In the genomic region with DNA sequence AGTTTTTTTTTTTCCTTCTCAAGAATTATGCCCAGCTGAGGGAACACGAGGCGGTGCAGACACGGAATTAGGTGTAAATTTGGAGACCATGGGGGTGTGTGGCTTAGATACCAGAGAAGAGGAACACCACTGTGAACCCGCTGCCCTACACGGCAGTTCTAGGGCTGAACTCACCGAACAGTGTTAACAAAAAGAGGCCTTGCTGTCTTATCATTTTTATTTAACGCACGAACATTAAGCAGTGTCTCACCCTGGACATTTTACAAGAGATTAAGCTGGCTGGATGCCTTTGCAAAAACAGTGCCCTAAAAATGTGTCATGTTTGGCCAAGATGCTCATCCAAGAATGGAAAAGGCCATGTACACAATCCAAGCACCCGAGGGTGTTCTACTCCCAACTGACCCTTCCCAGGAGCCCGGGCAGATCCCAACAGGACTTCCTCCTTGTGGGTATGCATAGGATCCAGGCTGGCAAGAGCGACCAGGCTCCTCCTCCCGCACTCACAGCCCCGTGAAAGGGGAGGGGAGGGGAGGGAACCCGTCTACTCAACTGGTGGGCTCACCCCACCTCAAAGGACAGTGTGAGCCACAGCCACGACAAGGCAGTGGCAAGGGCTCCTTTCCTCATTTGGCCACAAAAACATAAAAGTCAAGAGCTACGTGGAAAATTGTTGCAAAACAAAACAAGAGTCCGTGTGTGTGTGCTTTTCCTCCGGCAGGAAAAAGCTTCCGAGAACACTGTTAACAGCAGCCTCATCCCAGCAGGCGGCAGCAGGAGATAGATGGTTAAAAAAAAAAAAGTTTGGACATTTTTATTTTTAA, we compare ENCODE assay signal across 1 cellular context.
TF ChIP-seq lines count a peak whose summit lies in the region.

No MANE protein-coding gene starts in this region.

TF ChIP-seq in liver, 16 proteins besides CTCF, POLR2A, EP300 and RAD21 (continued from another document):
- TF ChIP-seq, protein P1, sequence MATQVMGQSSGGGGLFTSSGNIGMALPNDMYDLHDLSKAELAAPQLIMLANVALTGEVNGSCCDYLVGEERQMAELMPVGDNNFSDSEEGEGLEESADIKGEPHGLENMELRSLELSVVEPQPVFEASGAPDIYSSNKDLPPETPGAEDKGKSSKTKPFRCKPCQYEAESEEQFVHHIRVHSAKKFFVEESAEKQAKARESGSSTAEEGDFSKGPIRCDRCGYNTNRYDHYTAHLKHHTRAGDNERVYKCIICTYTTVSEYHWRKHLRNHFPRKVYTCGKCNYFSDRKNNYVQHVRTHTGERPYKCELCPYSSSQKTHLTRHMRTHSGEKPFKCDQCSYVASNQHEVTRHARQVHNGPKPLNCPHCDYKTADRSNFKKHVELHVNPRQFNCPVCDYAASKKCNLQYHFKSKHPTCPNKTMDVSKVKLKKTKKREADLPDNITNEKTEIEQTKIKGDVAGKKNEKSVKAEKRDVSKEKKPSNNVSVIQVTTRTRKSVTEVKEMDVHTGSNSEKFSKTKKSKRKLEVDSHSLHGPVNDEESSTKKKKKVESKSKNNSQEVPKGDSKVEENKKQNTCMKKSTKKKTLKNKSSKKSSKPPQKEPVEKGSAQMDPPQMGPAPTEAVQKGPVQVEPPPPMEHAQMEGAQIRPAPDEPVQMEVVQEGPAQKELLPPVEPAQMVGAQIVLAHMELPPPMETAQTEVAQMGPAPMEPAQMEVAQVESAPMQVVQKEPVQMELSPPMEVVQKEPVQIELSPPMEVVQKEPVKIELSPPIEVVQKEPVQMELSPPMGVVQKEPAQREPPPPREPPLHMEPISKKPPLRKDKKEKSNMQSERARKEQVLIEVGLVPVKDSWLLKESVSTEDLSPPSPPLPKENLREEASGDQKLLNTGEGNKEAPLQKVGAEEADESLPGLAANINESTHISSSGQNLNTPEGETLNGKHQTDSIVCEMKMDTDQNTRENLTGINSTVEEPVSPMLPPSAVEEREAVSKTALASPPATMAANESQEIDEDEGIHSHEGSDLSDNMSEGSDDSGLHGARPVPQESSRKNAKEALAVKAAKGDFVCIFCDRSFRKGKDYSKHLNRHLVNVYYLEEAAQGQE (IDR thresholded peaks at IDR 0.05), result no peak
- TF ChIP-seq HNF4A (conservative IDR thresholded peaks at IDR 0.05) (no peak), FOXA1 (IDR thresholded peaks at IDR 0.05) (no peak)
TF ChIP-seq in liver: peak in this region for 0.
